Comparison of ENCODE assay signal across 9 cellular contexts in genomic region chrX:19515615-19516105, GRCh38. TPM values are rescaled to one million over a fixed set of nuclear protein-coding genes. Genes with fewer than 3 reads are reported as not detected.
DNase-seq lines count a peak whose midpoint lies in the region; ATAC-seq and TF ChIP-seq lines count a peak whose summit lies in the region.
"Had no signal": no experiment of that assay in that cellular context is flagged by ENCODE, and none has a peak within 500 bp of the region (broad histone marks: within the 10 kb centered on the region; RNA-seq: fewer than 3 reads in every experiment).

No MANE protein-coding gene starts in this region.

- H3K27me3 ChIP-seq in WERI-Rb-1 (ENCODE audit: insufficient read depth, low read depth, severe bottlenecking) (peaks cover 10% of the 10 kb centered on the region), foreskin keratinocyte (peaks cover 33% of the 10 kb centered on the region), Karpas-422 (ENCODE audit: low read length) (no peaks in the 10 kb centered on the region)

- peaks cover 21% of the 10 kb centered on the region for H3K27me3 Mint-ChIP-seq in Calu3 (ENCODE audit: unreplicated experiment)

- no peak overlapping the region for H3K27ac Mint-ChIP-seq in Calu3 (ENCODE audit: unreplicated experiment)

- no peaks in the 10 kb centered on the region for H3K4me1 Mint-ChIP-seq in Calu3 (ENCODE audit: low read depth, unreplicated experiment)

- H3K27ac ChIP-seq in 22Rv1 (no peak overlapping the region), WERI-Rb-1 (no peak overlapping the region), mesodermal cell (ENCODE audit: low read depth, low read length, severe bottlenecking) (no peak overlapping the region), foreskin keratinocyte (no peak overlapping the region), Karpas-422 (ENCODE audit: low read length) (no peak overlapping the region)

- H3K36me3 ChIP-seq in WERI-Rb-1 (no peaks in the 10 kb centered on the region), mesodermal cell (ENCODE audit: control insufficient read depth, insufficient read depth, low read length) (no peaks in the 10 kb centered on the region), Karpas-422 (ENCODE audit: insufficient read depth, low read length) (no peaks in the 10 kb centered on the region)

- H3K79me2 ChIP-seq in Karpas-422 (ENCODE audit: low read length) = no peaks in the 10 kb centered on the region

- H3K4me3 ChIP-seq in WERI-Rb-1 (ENCODE audit: low read depth, low read length) (peak overlapping the region; percentile 32), mesodermal cell (ENCODE audit: extremely low read depth, insufficient read depth, low read length, poor library complexity, severe bottlenecking) (peak overlapping the region; percentile 19), Karpas-422 (ENCODE audit: low read length) (no peak overlapping the region)

- no peak for ATAC-seq in foreskin keratinocyte
- no peak for ATAC-seq in HG02588 (IDR thresholded peaks at IDR 0.05; ENCODE audit: unreplicated experiment)

- no peaks in the 10 kb centered on the region for H3K4me1 ChIP-seq in mesodermal cell (ENCODE audit: control insufficient read depth, insufficient read depth, low read length, poor library complexity, severe bottlenecking)
- no peaks in the 10 kb centered on the region for H3K4me1 ChIP-seq in foreskin keratinocyte
- H3K4me1 ChIP-seq in Karpas-422 (ENCODE audit: low read length) = no peaks in the 10 kb centered on the region

- intact Hi-C loops in Calu3 (cut with micrococcal nuclease; ENCODE audit: unreplicated experiment) = loop anchor here (5.0 kb wide), 1 partner anchor 133 kb away; no protein-coding TSS in a partner anchor

- DNase-seq in Calu3 (no peak), WERI-Rb-1 (no peak), foreskin keratinocyte (no peak), NCI-H2107 treated with DMSO at 0.1 percent for 48 hours (lab: John Stamatoyannopoulos, UW; ENCODE audit: unreplicated experiment) (no peak), Karpas-422 (no peak)
- DNase-seq: NCI-H1048 had no signal

- no peaks in the 10 kb centered on the region for H3K9me2 ChIP-seq in Karpas-422 (replicated peaks; ENCODE audit: insufficient read depth, low read length)

- H3K36me3 Mint-ChIP-seq in Calu3 (ENCODE audit: insufficient read depth, unreplicated experiment) = peaks cover 9% of the 10 kb centered on the region

- H3K9ac ChIP-seq in Karpas-422 (ENCODE audit: low read length) = no peak overlapping the region

- CTCF ChIA-PET in Calu3 (lab: Charles Lee) = interaction anchor here (1.8 kb wide), 1 partner anchor 133 kb away, joined by 8 read pairs; no protein-coding TSS in a partner anchor

- H3K9me3 ChIP-seq in WERI-Rb-1 (ENCODE audit: severe bottlenecking) = no peaks in the 10 kb centered on the region
- no peaks in the 10 kb centered on the region for H3K9me3 ChIP-seq in mesodermal cell (ENCODE audit: control insufficient read depth, low read length)
- H3K9me3 ChIP-seq in Karpas-422 (ENCODE audit: low read length) = no peaks in the 10 kb centered on the region

- H3K4me2 ChIP-seq in Karpas-422 (ENCODE audit: low read depth, low read length, poor library complexity, severe bottlenecking) = no peak overlapping the region

- BruUV-seq in Calu3 (replicated peaks; lab: Mats Ljungman, UMichigan) = no TSS peak

- WGBS in mesodermal cell (ENCODE audit: insufficient coverage in 2 of 2), 2 experiments = 5 to 8% methylated on average over 8 to 10 of the region's 23 CpGs

- H3K9me3 Mint-ChIP-seq in Calu3 (ENCODE audit: low read depth, unreplicated experiment) = no peaks in the 10 kb centered on the region

- no peaks in the 10 kb centered on the region for H4K20me1 ChIP-seq in Karpas-422 (ENCODE audit: insufficient read depth, low read depth, low read length)

- no peak overlapping the region for H2AFZ ChIP-seq in Karpas-422 (ENCODE audit: low read length)

- TF ChIP-seq CTCF in 22Rv1 (IDR thresholded peaks at IDR 0.05) = 0 out of 2 replicates have a peak, but pooled peaks have one; percentile 5
- peak; percentile 54 for TF ChIP-seq CTCF in Calu3 (IDR thresholded peaks at IDR 0.05; ENCODE audit: unreplicated experiment)
- peak; percentile 21; the same call in 1 of the 2 replicates for TF ChIP-seq CTCF in WERI-Rb-1 (IDR thresholded peaks at IDR 0.05; ENCODE audit: low read depth, low read length)
- TF ChIP-seq CTCF in foreskin keratinocyte (conservative IDR thresholded peaks at IDR 0.05) = no peak

- peak overlapping the region; percentile 80 for H3K4me3 Mint-ChIP-seq in Calu3 (ENCODE audit: low read depth, unreplicated experiment)

RNA-seq across cellular contexts. Expression of gene MAP3K15, which starts 0.4 kb away (rescaled TPM):
- total RNA-seq in Calu3 (2022) (4.7 and 4.8 TPM in 2 replicates), foreskin keratinocyte (0.07 and 0.10 TPM in 2 replicates)
- 2.6 TPM for polyA plus RNA-seq in mesodermal cell (2013, experiment 1 of 2)
- polyA plus RNA-seq in mesodermal cell (2013, experiment 2 of 2) = 2.8 TPM
- 0.07 TPM in 1 of 2 replicates, not detected in the other for polyA plus RNA-seq in foreskin keratinocyte
- total RNA-seq in Karpas-422 (2014; rRNA removed; shearing (Covaris generic); ENCODE audit: low replicate concordance) = not detected in 2 replicates
